Comparison of ENCODE assay signal across 10 cellular contexts in genomic region chr22:39212721-39213376, GRCh38. TPM values are rescaled to one million over a fixed set of nuclear protein-coding genes. Genes with fewer than 3 reads are reported as not detected.
A peak's percentile ranks its signal among the peaks of the same experiment; 100 is the strongest.
DNase-seq lines count a peak whose midpoint lies in the region; ATAC-seq and TF ChIP-seq lines count a peak whose summit lies in the region.
"Had no signal": no experiment of that assay in that cellular context is flagged by ENCODE, and none has a peak within 500 bp of the region (broad histone marks: within the 10 kb centered on the region; RNA-seq: fewer than 3 reads in every experiment).

No MANE protein-coding gene starts in this region.

- no peak for TF ChIP-seq CTCF in Calu3 (IDR thresholded peaks at IDR 0.05; ENCODE audit: unreplicated experiment)
- TF ChIP-seq CTCF in WTC11 (IDR thresholded peaks at IDR 0.05), result no peak
- TF ChIP-seq CTCF in CD4-positive, alpha-beta T cell (IDR thresholded peaks at IDR 0.05), result no peak

- CTCF ChIA-PET in Calu3 (lab: Charles Lee) (no interaction called here), WTC11 (lab: Charles Lee) (interaction anchor here (0.6 to 3.5 kb wide), 9 partner anchors 10 to 339 kb away, joined by 3 to 43 read pairs (median 3); no protein-coding TSS in a partner anchor)
- CTCF ChIA-PET in CD4-positive, alpha-beta T cell (lab: Charles Lee), result interaction anchor here (0.7 kb wide), 1 partner anchor 98 kb away, joined by 4 read pairs; no protein-coding TSS in a partner anchor

- H3K27ac ChIP-seq in CD4-positive, alpha-beta T cell (ENCODE audit: low read depth, low read length), result no peak overlapping the region

- TSS peak; percentile 78 for BruUV-seq in Calu3 (replicated peaks; lab: Mats Ljungman, UMichigan)

- POLR2A ChIA-PET in WTC11 (lab: Charles Lee), result interaction anchor here (0.7 to 4.0 kb wide), 3 partner anchors 18 to 47 kb away, joined by 8 to 45 read pairs (median 27); no protein-coding TSS in a partner anchor
- POLR2A ChIA-PET in CD4-positive, alpha-beta T cell (lab: Charles Lee), result no interaction called here

- H3K27me3 ChIP-seq in CD4-positive, alpha-beta T cell (ENCODE audit: control insufficient read depth, insufficient read depth, low read length), result peaks cover 14% of the 10 kb centered on the region

- no peaks in the 10 kb centered on the region for H3K9me3 ChIP-seq in CD4-positive, alpha-beta T cell (ENCODE audit: control insufficient read depth, low read length)

- H3K4me3 Mint-ChIP-seq in Calu3 (ENCODE audit: low read depth, unreplicated experiment), result peak overlapping the region; percentile 59
- H3K4me3 Mint-ChIP-seq in WTC11, result peak overlapping the region; percentile 0; the same call in 1 of the 2 replicates
- H3K4me3 Mint-ChIP-seq in CD4-positive, alpha-beta T cell, result no peak overlapping the region
- H3K4me3 Mint-ChIP-seq: activated naive CD4-positive, alpha-beta T cell treated with anti-CD3 and anti-CD28 coated beads, Interleukin-2, amount 50 U/mL, for 24 hours had no signal

- no peaks in the 10 kb centered on the region for H3K27me3 Mint-ChIP-seq in Calu3 (ENCODE audit: unreplicated experiment)
- no peaks in the 10 kb centered on the region for H3K27me3 Mint-ChIP-seq in WTC11 (ENCODE audit: low read depth)
- peaks cover 20% of the 10 kb centered on the region for H3K27me3 Mint-ChIP-seq in CD4-positive, alpha-beta T cell

- H3K9me3 Mint-ChIP-seq in Calu3 (ENCODE audit: low read depth, unreplicated experiment) (no peaks in the 10 kb centered on the region), WTC11 (peaks cover 8% of the 10 kb centered on the region)
- H3K9me3 Mint-ChIP-seq in CD4-positive, alpha-beta T cell, result no peaks in the 10 kb centered on the region
- H3K9me3 Mint-ChIP-seq: activated naive CD4-positive, alpha-beta T cell treated with anti-CD3 and anti-CD28 coated beads, Interleukin-2, amount 50 U/mL, for 24 hours had no signal

- ATAC-seq in WTC11 (peak; percentile 56), Right ventricle myocardium inferior (no peak)
- no peak for ATAC-seq in CD4-positive, alpha-beta T cell (ENCODE audit: poor library complexity)

- intact Hi-C loops in Calu3 (cut with micrococcal nuclease; ENCODE audit: unreplicated experiment), result loop anchor here (5.0 kb wide), 1 partner anchor 36 kb away; no protein-coding TSS in a partner anchor
- intact Hi-C loops in CD4-positive, alpha-beta T cell (cut with DNase I, micrococcal nuclease), result no loop called here
- intact Hi-C loops in Right ventricle myocardium inferior (cut with DNase I), result no loop called here

- peaks cover 37% of the 10 kb centered on the region for H3K4me1 Mint-ChIP-seq in Calu3 (ENCODE audit: low read depth, unreplicated experiment)
- peaks cover 33% of the 10 kb centered on the region for H3K4me1 Mint-ChIP-seq in WTC11
- H3K4me1 Mint-ChIP-seq in CD4-positive, alpha-beta T cell (ENCODE audit: low read depth), result peaks cover 11% of the 10 kb centered on the region

- H3K36me3 Mint-ChIP-seq in Calu3 (ENCODE audit: insufficient read depth, unreplicated experiment), result peaks cover 28% of the 10 kb centered on the region
- H3K36me3 Mint-ChIP-seq in WTC11, result peaks cover 3% of the 10 kb centered on the region
- H3K36me3 Mint-ChIP-seq in CD4-positive, alpha-beta T cell (ENCODE audit: low read depth), result no peaks in the 10 kb centered on the region
- H3K36me3 Mint-ChIP-seq: activated naive CD4-positive, alpha-beta T cell treated with anti-CD3 and anti-CD28 coated beads, Interleukin-2, amount 50 U/mL, for 24 hours had no signal

- peak overlapping the region; percentile 95 for H3K27ac Mint-ChIP-seq in Calu3 (ENCODE audit: unreplicated experiment)
- peak overlapping the region; percentile 87 for H3K27ac Mint-ChIP-seq in WTC11
- no peak overlapping the region for H3K27ac Mint-ChIP-seq in CD4-positive, alpha-beta T cell
- H3K27ac Mint-ChIP-seq: activated naive CD4-positive, alpha-beta T cell treated with anti-CD3 and anti-CD28 coated beads, Interleukin-2, amount 50 U/mL, for 24 hours had no signal

- peak; percentile 56 for DNase-seq in Calu3
- DNase-seq in HT-29 (ENCODE audit: low spot score), result peak; percentile 32
- no peak for DNase-seq in WTC11 (ENCODE audit: low spot score)
- DNase-seq in kidney tubule cell (ENCODE audit: low spot score), result peak; percentile 95
- DNase-seq in DMS153 (lab: John Stamatoyannopoulos, UW), result no peak
- no peak for DNase-seq in NCI-H524 (lab: John Stamatoyannopoulos, UW)
- DNase-seq in CD4-positive, alpha-beta T cell, result no peak
- DNase-seq in Right ventricle myocardium inferior (ENCODE audit: missing footprints), result no peak
- DNase-seq: stimulated activated CD4-positive, alpha-beta T cell treated with anti-CD3 and anti-CD28 coated beads, Interleukin-2, amount 100 ng/mL, for 48 hours had no signal

TF ChIP-seq in WTC11, 78 proteins besides CTCF, POLR2A, EP300 and RAD21:
- TF ChIP-seq ZNF423 (CRISPR knock-in tag; IDR thresholded peaks at IDR 0.05), result no peak
- no peak for TF ChIP-seq ZNF317 (CRISPR knock-in tag; IDR thresholded peaks at IDR 0.05; ENCODE audit: borderline replicate concordance, low read depth)
- no peak for TF ChIP-seq NFATC4 (CRISPR knock-in tag; IDR thresholded peaks at IDR 0.05)
TF ChIP-seq in WTC11: peak in this region for 0.

RNA-seq across cellular contexts. Expression of gene PDGFB, which starts 31.9 kb away (rescaled TPM):
- total RNA-seq in Calu3 (2022) (12.1 and 25.9 TPM in 2 replicates), WTC11 (2021) (6.8 to 9.2 TPM (median 7.7 TPM) in 3 replicates), Right ventricle myocardium inferior (19.7 TPM)
- 12.4 and 16.6 TPM in 2 replicates for total RNA-seq in HT-29 (2014; rRNA removed; shearing (Covaris generic))
- under 1 TPM; 0.45 to 0.69 TPM for total RNA-seq in CD4-positive, alpha-beta T cell

Comparison
In these comparisons a context has a peak if more than half of its experiments do, and no peak if none do; other contexts are left out.
1. DNase-seq: peak in Calu3 (single experiment), HT-29 (single experiment) and kidney tubule cell (single experiment); none in WTC11 (single experiment), DMS153 (single experiment), NCI-H524 (0 of 2), CD4-positive, alpha-beta T cell (0 of 10) and Right ventricle myocardium inferior (single experiment).